Comparison of ENCODE assay signal across 18 cellular contexts in the genomic region with DNA sequence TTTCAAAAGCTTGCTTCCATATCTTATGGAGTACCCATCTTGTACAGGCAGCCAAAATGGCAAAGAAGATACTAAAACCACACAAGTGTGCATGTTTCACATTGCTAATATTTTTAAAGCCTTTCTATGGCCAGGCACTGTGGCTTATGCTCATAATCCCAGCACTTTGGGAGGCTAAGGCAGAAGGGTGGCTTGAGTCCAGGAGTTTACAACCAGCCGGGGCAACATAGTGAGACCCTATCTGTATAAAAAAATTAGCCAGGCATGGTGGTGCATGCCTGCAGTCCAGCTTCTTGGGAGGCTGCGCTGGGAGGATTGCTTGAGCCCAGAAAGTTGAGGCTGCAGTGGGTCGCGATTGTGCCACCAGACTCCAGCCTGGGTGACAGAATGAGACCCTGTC.
"Had no signal": no experiment of that assay in that cellular context is flagged by ENCODE, and none has a peak within 500 bp of the region (broad histone marks: within the 10 kb centered on the region; RNA-seq: fewer than 3 reads in every experiment).

No MANE protein-coding gene starts in this region.

- H3K27ac Mint-ChIP-seq: IgD-negative memory B cell had no signal

- H3K4me2 ChIP-seq: SK-N-SH had no signal

- H3K27me3 Mint-ChIP-seq: IgD-negative memory B cell had no signal

- H3K9me3 Mint-ChIP-seq: IgD-negative memory B cell had no signal

- H3K4me3 Mint-ChIP-seq: IgD-negative memory B cell had no signal

- H3K9me3 ChIP-seq: SK-N-SH had no signal

- H3K9ac ChIP-seq: SK-N-SH had no signal

- DNase-seq: KBM-7, MV-4-11, NCI-H1048, NCI-H1105, NCI-H1436 treated with DMSO at 0.1 percent for 48 hours, NCI-H1694, NCI-H2029 treated with DMSO at 0.1 percent for 48 hours, NCI-H2171, NCI-H226, NCI-H446, NCI-H510A, NCI-H524 treated with DMSO at 0.1 percent for 48 hours, NCI-H69, NCI-H774, RPMI8226, SHP77, SK-N-SH had no signal
